9 cellular contexts compared by ENCODE assay signal in genomic region chr12:50220357-50221061, GRCh38. TPM values are rescaled to one million over a fixed set of nuclear protein-coding genes. Genes with fewer than 3 reads are reported as not detected.
DNase-seq lines count a peak whose midpoint lies in the region; ATAC-seq and TF ChIP-seq lines count a peak whose summit lies in the region.
"Had no signal": no experiment of that assay in that cellular context is flagged by ENCODE, and none has a peak within 500 bp of the region (broad histone marks: within the 10 kb centered on the region; RNA-seq: fewer than 3 reads in every experiment).

No MANE protein-coding gene starts in this region.

- no peaks in the 10 kb centered on the region for H3K9me3 Mint-ChIP-seq in activated naive CD4-positive, alpha-beta T cell treated with anti-CD3 and anti-CD28 coated beads, Interleukin-2, amount 10 ng/mL, durations not matched to agents 7 days and 5 days
- H3K9me3 Mint-ChIP-seq in stimulated activated memory B cell treated with anti-CD40 and anti-IgM and Interleukin-4, amounts not matched to agents 10 μg/mL and 1 μg/mL and 100 μg/mL, for 72 hours, result no peaks in the 10 kb centered on the region
- H3K9me3 Mint-ChIP-seq: naive B cell had no signal

- H3K4me3 ChIP-seq in AG04449 (ENCODE audit: low read depth, low read length) (peak overlapping the region; percentile 96), right cardiac atrium (ENCODE audit: low read length) (peak overlapping the region; percentile 79), lower leg skin (ENCODE audit: low read depth, poor library complexity, severe bottlenecking) (no peak overlapping the region)
- peak overlapping the region; percentile 61 for H3K4me3 ChIP-seq in Jurkat, Clone E6-1 (ENCODE audit: low read length)

- H3K4me1 ChIP-seq in right cardiac atrium (ENCODE audit: control insufficient read depth, insufficient read depth, low read length), result peaks cover 5% of the 10 kb centered on the region

- DNase-seq in AG04449 (ENCODE audit: low read depth, low spot score) (no peak), right cardiac atrium (no peak), lower leg skin (ENCODE audit: low spot score in 2 of 2) (no peak), hippocampal formation (lab: John Stamatoyannopoulos, UW) (no peak)
- no peak for DNase-seq in Jurkat, Clone E6-1 (ENCODE audit: low read depth, low spot score)
- DNase-seq in activated naive CD4-positive, alpha-beta T cell treated with anti-CD3 and anti-CD28 coated beads, Interleukin-2, amount 10 ng/mL, durations not matched to agents 7 days and 5 days, result peak; percentile 37
- DNase-seq: naive B cell had no signal

- POLR2A ChIA-PET in AG04449 (lab: Yijun Ruan, JAX), result interaction anchor here (0.6 to 2.9 kb wide), 14 partner anchors 8 to 535 kb away, joined by 3 to 25 read pairs (median 4); partner anchors contain the start of genes CERS5, LIMA1 and SMARCD1

- H3K27me3 Mint-ChIP-seq in activated naive CD4-positive, alpha-beta T cell treated with anti-CD3 and anti-CD28 coated beads, Interleukin-2, amount 10 ng/mL, durations not matched to agents 7 days and 5 days, result no peaks in the 10 kb centered on the region
- H3K27me3 Mint-ChIP-seq in stimulated activated memory B cell treated with anti-CD40 and anti-IgM and Interleukin-4, amounts not matched to agents 10 μg/mL and 1 μg/mL and 100 μg/mL, for 72 hours, result no peaks in the 10 kb centered on the region
- H3K27me3 Mint-ChIP-seq: naive B cell had no signal

- no peak for TF ChIP-seq CTCF in AG04449 (IDR thresholded peaks at IDR 0.05; ENCODE audit: insufficient read depth, low read length, missing control alignments)
- no peak for TF ChIP-seq CTCF in lower leg skin (IDR thresholded peaks at IDR 0.05)

- CTCF ChIA-PET in AG04449 (lab: Yijun Ruan, JAX), result interaction anchor here (0.7 to 4.2 kb wide), 9 partner anchors 8 to 109 kb away, joined by 3 to 31 read pairs (median 7); no protein-coding TSS in a partner anchor
- CTCF ChIA-PET in activated naive CD4-positive, alpha-beta T cell treated with anti-CD3 and anti-CD28 coated beads, Interleukin-2, amount 10 ng/mL, durations not matched to agents 7 days and 5 days (lab: Charles Lee), result interaction anchor here (0.9 to 4.1 kb wide), 6 partner anchors 14 to 110 kb away, joined by 3 to 14 read pairs (median 4); partner anchors contain the start of gene COX14

- H3K4me1 Mint-ChIP-seq in activated naive CD4-positive, alpha-beta T cell treated with anti-CD3 and anti-CD28 coated beads, Interleukin-2, amount 10 ng/mL, durations not matched to agents 7 days and 5 days, result peaks cover 26% of the 10 kb centered on the region
- H3K4me1 Mint-ChIP-seq in stimulated activated memory B cell treated with anti-CD40 and anti-IgM and Interleukin-4, amounts not matched to agents 10 μg/mL and 1 μg/mL and 100 μg/mL, for 72 hours, result peaks cover 20% of the 10 kb centered on the region

- H3K27ac ChIP-seq in right cardiac atrium (ENCODE audit: low read length), result peak overlapping the region; percentile 23

- 26% methylated on average over 4 of the region's 4 CpGs for WGBS in right cardiac atrium
- 8% methylated on average over 4 of the region's 4 CpGs for WGBS in lower leg skin, 2 donors

- H3K36me3 Mint-ChIP-seq in activated naive CD4-positive, alpha-beta T cell treated with anti-CD3 and anti-CD28 coated beads, Interleukin-2, amount 10 ng/mL, durations not matched to agents 7 days and 5 days, result peaks cover 1% of the 10 kb centered on the region
- H3K36me3 Mint-ChIP-seq in stimulated activated memory B cell treated with anti-CD40 and anti-IgM and Interleukin-4, amounts not matched to agents 10 μg/mL and 1 μg/mL and 100 μg/mL, for 72 hours, result no peaks in the 10 kb centered on the region
- H3K36me3 Mint-ChIP-seq: naive B cell had no signal

- intact Hi-C loops in right cardiac atrium (cut with DNase I), result no loop called here
- intact Hi-C loops in lower leg skin (cut with DNase I; ENCODE audit: low total_unique reads), result no loop called here

- H3K27me3 ChIP-seq in right cardiac atrium (ENCODE audit: control insufficient read depth, insufficient read depth), result no peaks in the 10 kb centered on the region

- peak overlapping the region; percentile 37 for H3K4me3 Mint-ChIP-seq in activated naive CD4-positive, alpha-beta T cell treated with anti-CD3 and anti-CD28 coated beads, Interleukin-2, amount 10 ng/mL, durations not matched to agents 7 days and 5 days
- peak overlapping the region; percentile 72 for H3K4me3 Mint-ChIP-seq in stimulated activated memory B cell treated with anti-CD40 and anti-IgM and Interleukin-4, amounts not matched to agents 10 μg/mL and 1 μg/mL and 100 μg/mL, for 72 hours

- ATAC-seq in GM18861 (IDR thresholded peaks at IDR 0.05; ENCODE audit: unreplicated experiment) (peak; percentile 41), right cardiac atrium (peak; percentile 72 to 83)
- ATAC-seq in stimulated activated memory B cell treated with anti-CD40 and anti-IgM and Interleukin-4, amounts not matched to agents 10 μg/mL and 1 μg/mL and 100 μg/mL, for 72 hours, result peak; percentile 77

- no peak for TF ChIP-seq POLR2A in lower leg skin (IDR thresholded peaks at IDR 0.05)

- no peak overlapping the region for H3K27ac Mint-ChIP-seq in activated naive CD4-positive, alpha-beta T cell treated with anti-CD3 and anti-CD28 coated beads, Interleukin-2, amount 10 ng/mL, durations not matched to agents 7 days and 5 days
- no peak overlapping the region for H3K27ac Mint-ChIP-seq in stimulated activated memory B cell treated with anti-CD40 and anti-IgM and Interleukin-4, amounts not matched to agents 10 μg/mL and 1 μg/mL and 100 μg/mL, for 72 hours

- no peaks in the 10 kb centered on the region for H3K9me3 ChIP-seq in right cardiac atrium (ENCODE audit: control insufficient read depth, low read length)

RNA-seq across cellular contexts. Expression of gene CERS5, which starts 53.3 kb away (rescaled TPM):
- 40.8 TPM for polyA plus RNA-seq in Jurkat, Clone E6-1 (2012; ENCODE audit: insufficient read depth, insufficient read length)
- total RNA-seq in right cardiac atrium, result 10 to 100 TPM; 14.0 to 18.8 (median 17.7) TPM
- polyA plus RNA-seq in right cardiac atrium, result 15.6 TPM
- 10 to 100 TPM; 31.8 to 34.5 (median 32.5) TPM for total RNA-seq in lower leg skin
